3 cellular contexts compared by ENCODE assay signal in genomic region chr5:115297043-115297442, GRCh38.
TF ChIP-seq lines count a peak whose summit lies in the region.

No MANE protein-coding gene starts in this region.

TF ChIP-seq in A549, 52 proteins besides CTCF, POLR2A, EP300 and RAD21:
- TF ChIP-seq CHD2 (IDR thresholded peaks at IDR 0.05; ENCODE audit: low read length, partially characterized antibody) (no peak), NFE2L2 (conservative IDR thresholded peaks at IDR 0.05; ENCODE audit: low read length) (no peak)

TF ChIP-seq in GM23338, 12 proteins besides CTCF, POLR2A, EP300 and RAD21:
- TF ChIP-seq ZNF114 (CRISPR knock-in tag; IDR thresholded peaks at IDR 0.05), result no peak
- no peak for TF ChIP-seq ZNF462 (CRISPR knock-in tag; IDR thresholded peaks at IDR 0.05)
- no peak for TF ChIP-seq JUNB (IDR thresholded peaks at IDR 0.05; ENCODE audit: unreplicated experiment)
- TF ChIP-seq EZH2 (IDR thresholded peaks at IDR 0.05; ENCODE audit: low read depth, unreplicated experiment), result no peak
- TF ChIP-seq POLR2AphosphoS5 (IDR thresholded peaks at IDR 0.05; ENCODE audit: low read depth), result no peak
- no peak for TF ChIP-seq ZNF331 (CRISPR knock-in tag; IDR thresholded peaks at IDR 0.05; ENCODE audit: low read depth)
- no peak for TF ChIP-seq REST (IDR thresholded peaks at IDR 0.05; ENCODE audit: unreplicated experiment)
- TF ChIP-seq EZH2phosphoT487 (IDR thresholded peaks at IDR 0.05; ENCODE audit: unreplicated experiment), result no peak
- TF ChIP-seq STAT1 (IDR thresholded peaks at IDR 0.05; ENCODE audit: unreplicated experiment), result no peak
- TF ChIP-seq CREB1 (CRISPR knock-in tag; IDR thresholded peaks at IDR 0.05; ENCODE audit: low read depth), result no peak

TF ChIP-seq in K562, 482 proteins besides CTCF, POLR2A, EP300 and RAD21:
- no peak for TF ChIP-seq ZNF133 (CRISPR knock-in tag; IDR thresholded peaks at IDR 0.05)
- no peak for TF ChIP-seq MIER1 (IDR thresholded peaks at IDR 0.05; ENCODE audit: low read depth)
- TF ChIP-seq BRCA1 (IDR thresholded peaks at IDR 0.05), result no peak
- TF ChIP-seq BRCA1 (CRISPR knock-in tag; IDR thresholded peaks at IDR 0.05), result no peak
- TF ChIP-seq HNRNPH1 (optimal IDR thresholded peaks at IDR 0.05; ENCODE audit: low read depth, low read length), result no peak
- TF ChIP-seq BRF1 (IDR thresholded peaks at IDR 0.05; ENCODE audit: borderline replicate concordance, extremely low read depth, insufficient read length), result no peak
- TF ChIP-seq BCOR (IDR thresholded peaks at IDR 0.05), result no peak
- no peak for TF ChIP-seq ZNF41 (CRISPR knock-in tag; conservative IDR thresholded peaks at IDR 0.05)
- TF ChIP-seq GTF2B (IDR thresholded peaks at IDR 0.05; ENCODE audit: extremely low read depth, insufficient read length), result no peak
- TF ChIP-seq ZNF766 (CRISPR knock-in tag; conservative IDR thresholded peaks at IDR 0.05), result no peak
- TF ChIP-seq GABPB1 (CRISPR knock-in tag; IDR thresholded peaks at IDR 0.05), result no peak
- no peak for TF ChIP-seq MLLT1 (IDR thresholded peaks at IDR 0.05)
- no peak for TF ChIP-seq CBX2 (IDR thresholded peaks at IDR 0.05; ENCODE audit: insufficient read depth, low read length, poor library complexity, severe bottlenecking)
- no peak for TF ChIP-seq NFRKB (IDR thresholded peaks at IDR 0.05; ENCODE audit: low read depth)
- no peak for TF ChIP-seq SIRT6 (IDR thresholded peaks at IDR 0.05; ENCODE audit: low read depth, low read length)
- no peak for TF ChIP-seq ZNF518B (CRISPR knock-in tag; IDR thresholded peaks at IDR 0.05)
